8 cellular contexts compared by ENCODE assay signal in genomic region chr10:132387723-132388210, GRCh38. TPM values are rescaled to one million over a fixed set of nuclear protein-coding genes. Genes with fewer than 3 reads are reported as not detected.
DNase-seq lines count a peak whose midpoint lies in the region; ATAC-seq, FAIRE-seq and TF ChIP-seq lines count a peak whose summit lies in the region.

No MANE protein-coding gene starts in this region.

- peaks cover 3% of the 10 kb centered on the region for H3K9me3 Mint-ChIP-seq in activated B cell treated with CpG ODN at 0.5 μM for 24 hours

- H3K4me3 ChIP-seq in bronchial epithelial cell (ENCODE audit: low read depth, low read length) (no peak overlapping the region), right lobe of liver (no peak overlapping the region)

- H3K4me1 ChIP-seq in right lobe of liver = no peaks in the 10 kb centered on the region

- H3K27ac ChIP-seq in 22Rv1 = no peak overlapping the region
- H3K27ac ChIP-seq in right lobe of liver = no peak overlapping the region

- no peaks in the 10 kb centered on the region for H3K9me3 ChIP-seq in right lobe of liver

- TF ChIP-seq CTCF in 22Rv1 (IDR thresholded peaks at IDR 0.05) (peak; percentile 65), LNCAP (IDR thresholded peaks at IDR 0.05) (peak; percentile 62), activated B cell treated with CpG ODN at 0.5 μM for 24 hours (IDR thresholded peaks at IDR 0.05) (no peak), bronchial epithelial cell (IDR thresholded peaks at IDR 0.05; ENCODE audit: insufficient read depth, low read length, severe bottlenecking) (peak; percentile 80), right lobe of liver (IDR thresholded peaks at IDR 0.05) (peak; percentile 56 to 62 (median 58))

- peak; percentile 46 for ATAC-seq in GM18861 (IDR thresholded peaks at IDR 0.05; ENCODE audit: unreplicated experiment)
- ATAC-seq in activated B cell treated with CpG ODN at 0.5 μM for 24 hours (ENCODE audit: low read depth) = peak; percentile 98
- ATAC-seq in right lobe of liver = peak; percentile 70 to 85 (median 78)
- ATAC-seq in GM19397 (IDR thresholded peaks at IDR 0.05; ENCODE audit: unreplicated experiment) = no peak

- CTCF ChIA-PET in activated B cell treated with CpG ODN at 0.5 μM for 24 hours (lab: Charles Lee) = interaction anchor here (0.6 to 1.0 kb wide), 6 partner anchors 59 to 251 kb away, joined by 3 to 6 read pairs (median 3); no protein-coding TSS in a partner anchor

- no peaks in the 10 kb centered on the region for H3K27me3 Mint-ChIP-seq in activated B cell treated with CpG ODN at 0.5 μM for 24 hours

- DNase-seq in activated B cell treated with CpG ODN at 0.5 μM for 24 hours = peak; percentile 83
- no peak for DNase-seq in bronchial epithelial cell (ENCODE audit: low read depth)
- DNase-seq in right lobe of liver = peak; percentile 73 to 78 (median 78)
- DNase-seq in stimulated activated CD8-positive, alpha-beta memory T cell treated with anti-CD3 and anti-CD28 coated beads, Interleukin-15, amount 100 ng/mL, for 4 hours (ENCODE audit: low read depth in 2 of 2) = peak; percentile 33 to 43

- H3K36me3 ChIP-seq in bronchial epithelial cell (ENCODE audit: control insufficient read depth, insufficient read depth, low read length) (no peaks in the 10 kb centered on the region), right lobe of liver (no peaks in the 10 kb centered on the region)

- POLR2A ChIA-PET in activated B cell treated with CpG ODN at 0.5 μM for 24 hours (lab: Charles Lee) = interaction anchor here (0.6 to 1.0 kb wide), 6 partner anchors 9 to 168 kb away, joined by 3 to 7 read pairs (median 3); partner anchors contain the start of gene PWWP2B

- H3K27ac Mint-ChIP-seq in activated B cell treated with CpG ODN at 0.5 μM for 24 hours = peak overlapping the region; percentile 85

- no peak for FAIRE-seq in bronchial epithelial cell (lab: Jason Lieb, UNC)

- 4% methylated on average over 5 of the region's 26 CpGs for WGBS in right lobe of liver (ENCODE audit: insufficient coverage, low coverage, low lambda C conversion rate, missing lambda C conversion rate)

- no peaks in the 10 kb centered on the region for H3K36me3 Mint-ChIP-seq in activated B cell treated with CpG ODN at 0.5 μM for 24 hours (ENCODE audit: low read depth)

- peak overlapping the region; percentile 80 for H3K4me3 Mint-ChIP-seq in activated B cell treated with CpG ODN at 0.5 μM for 24 hours

- peaks cover 7% of the 10 kb centered on the region for H3K4me1 Mint-ChIP-seq in activated B cell treated with CpG ODN at 0.5 μM for 24 hours

- H3K27me3 ChIP-seq in bronchial epithelial cell (ENCODE audit: control insufficient read depth, insufficient read depth, low read length) (no peaks in the 10 kb centered on the region), right lobe of liver (no peaks in the 10 kb centered on the region)

- intact Hi-C loops in activated B cell treated with CpG ODN at 0.5 μM for 24 hours (cut with micrococcal nuclease) = loop anchor here (1.0 to 5.0 kb wide), 4 partner anchors 35 to 250 kb away; no protein-coding TSS in a partner anchor
- intact Hi-C loops in right lobe of liver (cut with DNase I) = loop anchor here in 1 of 2 donors (10.0 kb wide), 1 partner anchor 247 kb away; no protein-coding TSS in a partner anchor

- no peak for TF ChIP-seq POLR2A in right lobe of liver (IDR thresholded peaks at IDR 0.05)

RNA-seq across cellular contexts. Expression of gene PWWP2B, which starts 9.2 kb away (rescaled TPM):
- total RNA-seq in activated B cell treated with CpG ODN at 0.5 μM for 24 hours (12.8 and 13.4 TPM in 2 replicates), bronchial epithelial cell (39.4 and 40.0 TPM in 2 replicates), right lobe of liver (10 to 100 TPM in 1 of 6 experiments, 1 to 10 TPM in 5; 3.0 to 12.2 (median 5.1) TPM)

RNA-seq across cellular contexts. Expression of gene LRRC27, which starts 55.8 kb away (rescaled TPM):
- total RNA-seq in activated B cell treated with CpG ODN at 0.5 μM for 24 hours (9.1 and 15.2 TPM in 2 replicates), bronchial epithelial cell (4.7 and 6.9 TPM in 2 replicates), right lobe of liver (1 to 10 TPM; 2.2 to 5.4 (median 3.2) TPM)
